12 cellular contexts compared by ENCODE assay signal in the genomic region with DNA sequence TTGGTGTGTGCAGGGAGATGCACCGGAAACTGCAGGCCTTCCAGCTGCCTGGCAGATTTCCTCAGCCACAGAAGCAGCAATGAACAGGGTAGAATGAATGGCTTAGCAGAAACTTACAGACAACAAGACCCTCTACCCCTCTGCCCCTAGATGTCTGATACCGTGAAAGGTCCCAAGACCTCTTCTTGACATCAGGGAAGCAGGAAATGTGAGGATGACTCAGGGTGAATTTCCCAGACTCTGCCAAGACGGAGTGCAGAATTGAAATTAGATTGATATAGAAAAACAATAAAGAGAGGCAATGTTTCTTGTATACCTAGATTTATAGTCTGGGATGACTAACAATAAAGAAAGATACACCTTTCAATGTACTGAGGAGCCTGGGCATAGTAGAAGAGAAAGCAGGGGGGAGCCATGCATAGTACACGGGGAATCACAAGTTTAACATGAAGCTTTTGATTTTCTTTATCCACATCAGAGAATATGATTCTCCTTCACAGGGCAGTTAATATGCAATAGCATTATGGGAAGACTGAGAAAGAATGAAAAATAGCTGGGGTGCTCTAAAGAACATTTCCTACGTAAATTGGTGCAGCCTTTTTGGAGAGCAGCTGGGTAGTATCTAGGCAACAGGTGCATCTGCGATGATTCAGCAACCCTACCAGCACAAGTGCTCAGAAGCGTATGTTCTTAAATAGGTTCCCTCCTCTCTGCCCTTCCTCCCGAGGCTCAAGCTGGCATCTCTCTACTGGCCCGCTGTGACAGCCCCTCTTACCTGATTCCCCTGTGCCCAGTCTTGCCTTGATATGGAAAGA. TPM values are rescaled to one million over a fixed set of nuclear protein-coding genes. Genes with fewer than 3 reads are reported as not detected.
A peak's percentile ranks its signal among the peaks of the same experiment; 100 is the strongest.
DNase-seq lines count a peak whose midpoint lies in the region; ATAC-seq, FAIRE-seq and TF ChIP-seq lines count a peak whose summit lies in the region.
"Had no signal": no experiment of that assay in that cellular context is flagged by ENCODE, and none has a peak within 500 bp of the region (broad histone marks: within the 10 kb centered on the region; RNA-seq: fewer than 3 reads in every experiment).

No MANE protein-coding gene starts in this region.

- H3K9me3 Mint-ChIP-seq in T-cell, result no peaks in the 10 kb centered on the region

- H3K27ac Mint-ChIP-seq in T-cell, result peak overlapping the region; percentile 71 to 86

- no peaks in the 10 kb centered on the region for H3K9me3 ChIP-seq in muscle layer of duodenum (ENCODE audit: control insufficient read depth in 1 of 2, low read length in 2 of 2)
- H3K9me3 ChIP-seq: HAP-1, left lung, suprapubic skin had no signal

- H3K4me1 ChIP-seq in muscle layer of duodenum (ENCODE audit: control insufficient read depth in 1 of 2, insufficient read depth in 2 of 2, low read length in 2 of 2), result no peaks in the 10 kb centered on the region
- H3K4me1 ChIP-seq: HAP-1, left lung, suprapubic skin had no signal

- FAIRE-seq in GM12891 (lab: Jason Lieb, UNC), result peak; percentile 79

- H3K4me1 Mint-ChIP-seq in T-cell, result peaks cover 14 to 18% (median 15%) of the 10 kb centered on the region in 3 donors

- peak overlapping the region in 1 of 3 donors; percentile 18 for H3K4me3 Mint-ChIP-seq in T-cell

- peak overlapping the region; percentile 45 for H3K27ac ChIP-seq in muscle layer of duodenum (ENCODE audit: low read length)
- H3K27ac ChIP-seq: left lung, suprapubic skin had no signal

- H3K36me3 ChIP-seq in muscle layer of duodenum (ENCODE audit: control insufficient read depth in 1 of 2, insufficient read depth in 2 of 2, low read length in 2 of 2), result no peaks in the 10 kb centered on the region
- H3K36me3 ChIP-seq: HAP-1, left lung, suprapubic skin had no signal

- H3K27me3 Mint-ChIP-seq in T-cell, result peaks cover 0 to 5% of the 10 kb centered on the region in 2 donors

- no peak for DNase-seq in GM12891 (ENCODE audit: insufficient read length, low spot score)
- peak in 4 of 34 experiments; percentile 10 to 43 (median 30) for DNase-seq in T-cell
- no peak for DNase-seq in NCI-H446 treated with DMSO at 0.1 percent for 48 hours (lab: John Stamatoyannopoulos, UW)
- no peak for DNase-seq in NCI-H2029 (lab: John Stamatoyannopoulos, UW)
- no peak for DNase-seq in effector CD8-positive, alpha-beta T cell (lab: John Stamatoyannopoulos, UW)
- DNase-seq: erythroblast, left lung had no signal

- no peak overlapping the region for H3K4me3 ChIP-seq in muscle layer of duodenum (ENCODE audit: low read depth in 1 of 2, low read length in 2 of 2)
- H3K4me3 ChIP-seq: HAP-1, left lung, suprapubic skin had no signal

- CTCF ChIA-PET in T-cell (lab: Charles Lee), result interaction anchor here in 1 of 2 donors (1.3 to 1.5 kb wide), 2 partner anchors 13 to 18 kb away, joined by 4 to 5 read pairs; no protein-coding TSS in a partner anchor

- H3K27me3 ChIP-seq in muscle layer of duodenum (ENCODE audit: low read depth, low read length), result no peaks in the 10 kb centered on the region
- H3K27me3 ChIP-seq: left lung, suprapubic skin had no signal

- no peaks in the 10 kb centered on the region for H3K36me3 Mint-ChIP-seq in T-cell

- ATAC-seq in GM21825 (IDR thresholded peaks at IDR 0.05; ENCODE audit: unreplicated experiment), result peak; percentile 34
- peak in 3 of 4 experiments; percentile 25 to 77 (median 71) for ATAC-seq in T-cell (replicated peaks in 1 of 4)
- ATAC-seq in HG03565 (IDR thresholded peaks at IDR 0.05; ENCODE audit: unreplicated experiment), result no peak
- ATAC-seq: left lung had no signal

- POLR2A ChIA-PET in T-cell (lab: Charles Lee), result interaction anchor here in 1 of 2 donors (0.7 kb wide), 1 partner anchor 20 kb away, joined by 3 read pairs; no protein-coding TSS in a partner anchor

- TF ChIP-seq POLR2A in GM12891 (IDR thresholded peaks at IDR 0.05; ENCODE audit: low read depth, low read length), result no peak

TF ChIP-seq in GM12891, 5 proteins besides CTCF, POLR2A, EP300 and RAD21:
- TF ChIP-seq PAX5 (IDR thresholded peaks at IDR 0.05; ENCODE audit: insufficient read depth, low read length, severe bottlenecking), result no peak
- no peak for TF ChIP-seq TAF1 (IDR thresholded peaks at IDR 0.05; ENCODE audit: low read depth, low read length)
- TF ChIP-seq SPI1 (IDR thresholded peaks at IDR 0.05; ENCODE audit: low read depth, low read length), result no peak
- TF ChIP-seq POLR2AphosphoS5 (IDR thresholded peaks at IDR 0.05; ENCODE audit: low read depth, low read length), result no peak
- no peak for TF ChIP-seq POU2F2 (IDR thresholded peaks at IDR 0.05; ENCODE audit: low read depth, low read length)

RNA-seq across cellular contexts. Expression of gene CXCR3, which starts 18.3 kb away (rescaled TPM):
- polyA plus RNA-seq in GM12891 (2012; ENCODE audit: low read depth, missing spikeins), result 10.0 TPM
- 10 to 100 TPM; 12.5 to 41.5 (median 17.6) TPM for total RNA-seq in T-cell

RNA-seq across cellular contexts. Expression of gene GCNA, which starts 58.4 kb away (rescaled TPM):
- 0.58 TPM for polyA plus RNA-seq in GM12891 (2012; ENCODE audit: low read depth, missing spikeins)
- 1 to 10 TPM; 5.2 to 8.6 (median 5.6) TPM for total RNA-seq in T-cell
